Comparison of ENCODE assay signal across 30 cellular contexts in genomic region chr15:58189148-58189811, GRCh38. TPM values are rescaled to one million over a fixed set of nuclear protein-coding genes. Genes with fewer than 3 reads are reported as not detected.
"Had no signal": no experiment of that assay in that cellular context is flagged by ENCODE, and none has a peak within 500 bp of the region (broad histone marks: within the 10 kb centered on the region; RNA-seq: fewer than 3 reads in every experiment).

No MANE protein-coding gene starts in this region.

- ATAC-seq: activated CD4-positive, alpha-beta T cell treated with anti-CD3 and anti-CD28 coated beads for 36 hours; activated CD8-positive, alpha-beta memory T cell treated with anti-CD3 and anti-CD28 coated beads, Interleukin-2, amount 10 ng/mL, durations not matched to agents 7 days and 5 days; activated CD8-positive, alpha-beta T cell treated with anti-CD3 and anti-CD28 coated beads, Interleukin-2, amount 10 ng/mL, durations not matched to agents 7 days and 5 days; activated naive CD4-positive, alpha-beta T cell treated with anti-CD3 and anti-CD28 coated beads, Interleukin-2, amount 50 U/mL, for 72 hours; activated T-cell treated with anti-CD3 and anti-CD28 coated beads, Interleukin-2, amount 50 U/mL, for 72 hours; gastrocnemius medialis; heart left ventricle had no signal

- H3K9me3 ChIP-seq: ascending aorta, breast epithelium, colonic mucosa, gastrocnemius medialis, heart left ventricle had no signal

- H3K27me3 ChIP-seq: ascending aorta, breast epithelium, cardiac muscle cell, colonic mucosa, gastrocnemius medialis had no signal

- H3K4me1 ChIP-seq: ascending aorta, breast epithelium, colonic mucosa, gastrocnemius medialis, heart left ventricle had no signal

- DNase-seq: activated CD4-positive, alpha-beta memory T cell treated with anti-CD3 and anti-CD28 coated beads for 36 hours; activated CD4-positive, alpha-beta T cell treated with anti-CD3 and anti-CD28 coated beads for 36 hours; activated CD4-positive, alpha-beta T cell treated with anti-CD3 and anti-CD28 coated beads, Interleukin-2, amount 10 ng/mL, durations not matched to agents 24 days and 14 days; activated CD4-positive, CD25-positive, alpha-beta regulatory T cell; activated CD4-positive, CD25-positive, alpha-beta regulatory T cell treated with anti-CD3 and anti-CD28 coated beads, Interleukin-2, amount 50 U/mL, for 72 hours; activated CD8-positive, alpha-beta memory T cell treated with anti-CD3 and anti-CD28 coated beads, Interleukin-2, amount 10 ng/mL, durations not matched to agents 7 days and 5 days; activated CD8-positive, alpha-beta memory T cell treated with anti-CD3 and anti-CD28 coated beads, Interleukin-2, amount 50 U/mL, for 4 hours; activated CD8-positive, alpha-beta T cell treated with anti-CD3 and anti-CD28 coated beads, Interleukin-2, amount 10 ng/mL, durations not matched to agents 7 days and 5 days; activated gamma-delta T cell; activated naive CD4-positive, alpha-beta T cell; activated naive CD4-positive, alpha-beta T cell treated with anti-CD3 and anti-CD28 coated beads, Interleukin-2, amount 10 ng/mL, durations not matched to agents 7 days and 5 days; activated naive CD8-positive, alpha-beta T cell treated with anti-CD3 and anti-CD28 coated beads, Interleukin-2, amount 10 ng/mL, durations not matched to agents 7 days and 5 days; activated T-cell treated with anti-CD3 and anti-CD28 coated beads, Interleukin-2, amount 50 U/mL, for 1 hour; activated T-cell treated with anti-CD3 and anti-CD28 coated beads, Interleukin-2, amount 50 U/mL, for 72 hours; central memory CD4-positive, alpha-beta T cell; cerebellar nuclear complex; colonic mucosa; effector CD8-positive, alpha-beta T cell; foreskin fibroblast; gastrocnemius medialis; glutamatergic neuron; heart left ventricle had no signal

- H3K36me3 ChIP-seq: ascending aorta, breast epithelium, cardiac muscle cell, colonic mucosa, gastrocnemius medialis, heart left ventricle had no signal

- H3K27ac ChIP-seq: ascending aorta, breast epithelium, cardiac muscle cell, colonic mucosa, epithelial cell of prostate, gastrocnemius medialis, heart left ventricle had no signal

- H3K4me3 ChIP-seq: ascending aorta, breast epithelium, cardiac muscle cell, colonic mucosa, gastrocnemius medialis, heart left ventricle had no signal

- FAIRE-seq: endometrium, endothelial cell of umbilical vein had no signal

RNA-seq across cellular contexts. Expression of gene AQP9, which starts 51.1 kb away (rescaled TPM):
- total RNA-seq: activated CD8-positive, alpha-beta memory T cell treated with anti-CD3 and anti-CD28 coated beads, Interleukin-2, amount 10 ng/mL, durations not matched to agents 7 days and 5 days; activated CD8-positive, alpha-beta T cell treated with anti-CD3 and anti-CD28 coated beads, Interleukin-2, amount 10 ng/mL, durations not matched to agents 7 days and 5 days; activated naive CD4-positive, alpha-beta T cell treated with anti-CD3 and anti-CD28 coated beads, Interleukin-2, amount 50 U/mL, for 72 hours; cardiac muscle cell; dermis microvascular lymphatic vessel endothelial cell; endothelial cell of umbilical vein had no signal
- polyA plus RNA-seq: cardiac muscle cell, endothelial cell of umbilical vein had no signal
